ENCODE assay signal across 19 cellular contexts in genomic region chr20:24797864-24798655, GRCh38.
"Had no signal": no experiment of that assay in that cellular context is flagged by ENCODE, and none has a peak within 500 bp of the region (broad histone marks: within the 10 kb centered on the region; RNA-seq: fewer than 3 reads in every experiment).

No MANE protein-coding gene starts in this region.

- H3K9ac ChIP-seq: SK-N-SH had no signal

- FAIRE-seq: HTR-8/SVneo, RCC 7860 had no signal

- DNase-seq: Karpas-422, KG1, MM.1S, NCI-H1092 treated with DMSO at 0.1 percent for 48 hours, NCI-H1436, NCI-H1694, NCI-H187 treated with DMSO at 0.1 percent for 48 hours, NCI-H2029 treated with DMSO at 0.1 percent for 48 hours, NCI-H2227 treated with DMSO at 0.1 percent for 48 hours, NCI-H524, NCI-H526 treated with DMSO at 0.1 percent for 48 hours, NCI-H748 treated with DMSO at 0.1 percent for 48 hours, RPMI8226, SHP77, SW 1271 had no signal

- H3K4me2 ChIP-seq: SK-N-SH had no signal

- H3K9me3 ChIP-seq: SK-N-SH had no signal

- H3K27ac ChIP-seq: HL-60 had no signal
